Comparison of ENCODE assay signal across 8 cellular contexts in genomic region chr12:123278150-123278627, GRCh38. TPM values are rescaled to one million over a fixed set of nuclear protein-coding genes. Genes with fewer than 3 reads are reported as not detected.
DNase-seq lines count a peak whose midpoint lies in the region; ATAC-seq and TF ChIP-seq lines count a peak whose summit lies in the region.

No MANE protein-coding gene starts in this region.

- H3K36me3 ChIP-seq in Caco-2 (ENCODE audit: control insufficient read depth, insufficient read depth, low read length) (no peaks in the 10 kb centered on the region), breast epithelium (no peaks in the 10 kb centered on the region)
- H3K36me3 ChIP-seq in CD4-positive, alpha-beta memory T cell (ENCODE audit: insufficient read depth, low read length), result no peaks in the 10 kb centered on the region

- H3K27me3 Mint-ChIP-seq in Caco-2 (ENCODE audit: insufficient read depth, unreplicated experiment), result no peaks in the 10 kb centered on the region
- H3K27me3 Mint-ChIP-seq in CD4-positive, alpha-beta memory T cell, result no peaks in the 10 kb centered on the region

- TF ChIP-seq POLR2A in breast epithelium (IDR thresholded peaks at IDR 0.05), result no peak

- no peak overlapping the region for H3K27ac ChIP-seq in CD4-positive, alpha-beta memory T cell (ENCODE audit: low read depth, low read length)
- H3K27ac ChIP-seq in breast epithelium, result no peak overlapping the region

- H3K4me3 ChIP-seq in Caco-2 (ENCODE audit: low read depth, low read length) (no peak overlapping the region), breast epithelium (no peak overlapping the region)
- no peak overlapping the region for H3K4me3 ChIP-seq in CD4-positive, alpha-beta memory T cell (ENCODE audit: low read length in 2 of 2)

- no peaks in the 10 kb centered on the region for H3K9me3 ChIP-seq in Caco-2
- H3K9me3 ChIP-seq in CD4-positive, alpha-beta memory T cell (ENCODE audit: control insufficient read depth in 1 of 2, low read length in 2 of 2), result no peaks in the 10 kb centered on the region
- no peaks in the 10 kb centered on the region for H3K9me3 ChIP-seq in breast epithelium

- ATAC-seq in GM19468 (IDR thresholded peaks at IDR 0.05; ENCODE audit: extremely low read depth, unreplicated experiment), result peak; percentile 82
- ATAC-seq in HG03521 (IDR thresholded peaks at IDR 0.05; ENCODE audit: unreplicated experiment), result peak; percentile 63

- H3K27me3 ChIP-seq in Caco-2 (replicated peaks; ENCODE audit: control insufficient read depth, insufficient read depth, low read length) (no peaks in the 10 kb centered on the region), breast epithelium (no peaks in the 10 kb centered on the region)
- no peaks in the 10 kb centered on the region for H3K27me3 ChIP-seq in CD4-positive, alpha-beta memory T cell (ENCODE audit: insufficient read depth, low read length)

- H3K4me3 Mint-ChIP-seq in Caco-2 (ENCODE audit: unreplicated experiment), result no peak overlapping the region
- H3K4me3 Mint-ChIP-seq in CD4-positive, alpha-beta memory T cell, result no peak overlapping the region

- H3K9me3 Mint-ChIP-seq in Caco-2 (ENCODE audit: unreplicated experiment), result no peaks in the 10 kb centered on the region
- no peaks in the 10 kb centered on the region for H3K9me3 Mint-ChIP-seq in CD4-positive, alpha-beta memory T cell

- intact Hi-C loops in Caco-2 (cut with micrococcal nuclease; ENCODE audit: unreplicated experiment) (no loop called here), breast epithelium (cut with DNase I; ENCODE audit: low total_unique reads) (no loop called here)
- intact Hi-C loops in CD4-positive, alpha-beta memory T cell (cut with micrococcal nuclease), result no loop called here

- H3K27ac Mint-ChIP-seq in Caco-2 (ENCODE audit: unreplicated experiment), result no peak overlapping the region
- no peak overlapping the region for H3K27ac Mint-ChIP-seq in CD4-positive, alpha-beta memory T cell

- H3K4me1 ChIP-seq in Caco-2 (no peaks in the 10 kb centered on the region), breast epithelium (no peaks in the 10 kb centered on the region)
- no peaks in the 10 kb centered on the region for H3K4me1 ChIP-seq in CD4-positive, alpha-beta memory T cell (ENCODE audit: insufficient read depth, low read length)

- H3K36me3 Mint-ChIP-seq in Caco-2 (ENCODE audit: insufficient read depth, unreplicated experiment), result no peaks in the 10 kb centered on the region
- H3K36me3 Mint-ChIP-seq in CD4-positive, alpha-beta memory T cell, result no peaks in the 10 kb centered on the region

- H3K4me1 Mint-ChIP-seq in Caco-2 (ENCODE audit: low read depth, unreplicated experiment), result no peaks in the 10 kb centered on the region
- peaks cover 0 to 3% (median 0%) of the 10 kb centered on the region in 4 donors for H3K4me1 Mint-ChIP-seq in CD4-positive, alpha-beta memory T cell

- CTCF ChIA-PET in Caco-2 (lab: Charles Lee), result interaction anchor here (0.5 to 0.6 kb wide), 2 partner anchors 87 to 108 kb away, joined by 3 to 5 read pairs; no protein-coding TSS in a partner anchor
- CTCF ChIA-PET in CD4-positive, alpha-beta memory T cell (lab: Charles Lee; ENCODE audit: partially characterized antibody), result interaction anchor here (0.7 kb wide), 2 partner anchors 62 to 335 kb away, joined by 3 to 5 read pairs; no protein-coding TSS in a partner anchor

- BruUV-seq in Caco-2 (replicated peaks; lab: Mats Ljungman, UMichigan), result no TSS peak

- POLR2A ChIA-PET in Caco-2 (lab: Charles Lee), result no interaction called here
- POLR2A ChIA-PET in CD4-positive, alpha-beta memory T cell (lab: Charles Lee; ENCODE audit: partially characterized antibody), result no interaction called here

- peak; percentile 81 for DNase-seq in GM10266 (ENCODE audit: extremely low spot score)
- peak; percentile 91 for DNase-seq in dermis blood vessel endothelial cell
- DNase-seq in Caco-2, result no peak
- no peak for DNase-seq in CD4-positive, alpha-beta memory T cell
- no peak for DNase-seq in UCSD-AML1 (lab: John Stamatoyannopoulos, UW; ENCODE audit: unreplicated experiment)
- DNase-seq in breast epithelium (ENCODE audit: low spot score in 2 of 2), result no peak

- TF ChIP-seq CTCF in GM10266 (IDR thresholded peaks at IDR 0.05; ENCODE audit: control insufficient read depth, insufficient read depth, low read depth, missing control alignments) (no peak), Caco-2 (IDR thresholded peaks at IDR 0.05; ENCODE audit: insufficient read depth in 1 of 2, low read depth in 1 of 2, low read length in 1 of 2, severe bottlenecking in 1 of 2, unreplicated experiment in 1 of 2) (no peak), breast epithelium (IDR thresholded peaks at IDR 0.05) (no peak)

RNA-seq across cellular contexts. Expression of gene CDK2AP1, which starts 6.5 kb away (rescaled TPM):
- 286 and 322 TPM in 2 replicates for total RNA-seq in dermis blood vessel endothelial cell
- total RNA-seq in Caco-2 (2022), result 81.2 and 86.8 TPM in 2 replicates
- total RNA-seq in CD4-positive, alpha-beta memory T cell, result 1 to 10 TPM; 4.8 to 5.4 TPM
- 1 to 10 TPM; 2.2 to 4.8 TPM for polyA plus RNA-seq in CD4-positive, alpha-beta memory T cell
- 100 to 1,000 TPM in 2 of 3 donors, 10 to 100 TPM in 1; 81.3 to 133 (median 118) TPM for total RNA-seq in breast epithelium

RNA-seq across cellular contexts. Expression of gene MTRFR, which starts 45.0 kb away (rescaled TPM):
- total RNA-seq in dermis blood vessel endothelial cell (7.4 and 10.2 TPM in 2 replicates), Caco-2 (2022) (20.2 and 21.0 TPM in 2 replicates), breast epithelium (1 to 10 TPM; 5.6 to 8.8 (median 8.6) TPM)
- 10 to 100 TPM; 46.1 to 48.8 TPM for total RNA-seq in CD4-positive, alpha-beta memory T cell
- polyA plus RNA-seq in CD4-positive, alpha-beta memory T cell, result 10 to 100 TPM; 35.4 to 63.1 TPM

RNA-seq across cellular contexts. Expression of gene MPHOSPH9, which starts 45.2 kb away (rescaled TPM):
- total RNA-seq in dermis blood vessel endothelial cell, result 43.2 and 63.0 TPM in 2 replicates
- total RNA-seq in Caco-2 (2022), result 41.1 and 43.1 TPM in 2 replicates
- total RNA-seq in CD4-positive, alpha-beta memory T cell, result 10 to 100 TPM; 57.9 to 62.7 TPM
- 10 to 100 TPM; 14.1 to 32.3 TPM for polyA plus RNA-seq in CD4-positive, alpha-beta memory T cell
- 10 to 100 TPM; 19.0 to 28.6 (median 21.7) TPM for total RNA-seq in breast epithelium

Comparison
In these comparisons a context has a peak if more than half of its experiments do, and no peak if none do; other contexts are left out.
1. DNase-seq: peak in GM10266 (single experiment) and dermis blood vessel endothelial cell (single experiment); none in Caco-2 (0 of 2), CD4-positive, alpha-beta memory T cell (0 of 5), UCSD-AML1 (single experiment) and breast epithelium (0 of 2).
2. RNA of gene CDK2AP1, which starts 6.5 kb away (total RNA-seq): 286 to 322 TPM in dermis blood vessel endothelial cell, 81.3 to 133 TPM in breast epithelium and 81.2 to 86.8 TPM in Caco-2; 4.8 to 5.4 TPM in CD4-positive, alpha-beta memory T cell; every median in the first group is over 10 times any median in the second.